23 cellular contexts compared by ENCODE assay signal in the genomic region with DNA sequence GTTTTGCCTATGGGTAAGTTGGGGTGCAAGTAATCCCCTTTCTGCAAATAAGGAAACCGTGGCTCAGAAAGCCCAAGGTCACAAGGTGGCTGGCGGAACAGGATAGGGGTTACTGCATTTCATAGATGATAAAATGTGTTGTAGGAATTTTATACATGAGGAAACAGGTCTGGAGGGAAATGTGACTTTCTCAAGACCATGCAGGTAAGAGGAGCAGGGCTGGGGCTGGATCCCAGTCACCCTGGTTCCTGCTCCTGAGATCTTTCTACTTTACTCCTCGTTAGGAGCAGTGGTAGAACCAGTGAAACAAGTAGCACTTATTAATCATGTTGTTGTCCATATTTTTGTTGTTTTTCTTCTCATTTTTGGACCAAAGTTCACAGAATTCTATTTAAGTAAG.
DNase-seq lines count a peak whose midpoint lies in the region; ATAC-seq, FAIRE-seq and TF ChIP-seq lines count a peak whose summit lies in the region.
"Had no signal": no experiment of that assay in that cellular context is flagged by ENCODE, and none has a peak within 500 bp of the region (broad histone marks: within the 10 kb centered on the region; RNA-seq: fewer than 3 reads in every experiment).

No MANE protein-coding gene starts in this region.

- no peak for TF ChIP-seq POLR2A in gastrocnemius medialis (IDR thresholded peaks at IDR 0.05)

- no peak for TF ChIP-seq CTCF in gastrocnemius medialis (IDR thresholded peaks at IDR 0.05 in 4 of 5, conservative IDR thresholded peaks at IDR 0.05 in 1 of 5)
- TF ChIP-seq CTCF in upper lobe of right lung (IDR thresholded peaks at IDR 0.05): no peak

- no peak for FAIRE-seq in small intestine (lab: Jason Lieb, UNC)
- FAIRE-seq: A204.1, GM12878, GM19239, H1 had no signal

- H3K4me1 ChIP-seq in gastrocnemius medialis (peaks cover 11 to 14% of the 10 kb centered on the region in 2 donors), upper lobe of right lung (peaks cover 8% of the 10 kb centered on the region), HAP-1 (no peaks in the 10 kb centered on the region), small intestine (ENCODE audit: control insufficient read depth in 2 of 2, insufficient read depth in 1 of 2, low read depth in 1 of 2, low read length in 1 of 2) (peaks cover 0 to 2% of the 10 kb centered on the region in 2 donors)
- H3K4me1 ChIP-seq: BE2C had no signal

- H3K36me3 ChIP-seq in gastrocnemius medialis: no peaks in the 10 kb centered on the region
- H3K36me3 ChIP-seq in upper lobe of right lung: no peaks in the 10 kb centered on the region
- H3K36me3 ChIP-seq in HAP-1 (replicated peaks): no peaks in the 10 kb centered on the region
- H3K36me3 ChIP-seq in small intestine (ENCODE audit: control insufficient read depth in 2 of 2, insufficient read depth in 2 of 2, low read length in 2 of 2): no peaks in the 10 kb centered on the region
- H3K36me3 ChIP-seq: BE2C had no signal

- DNase-seq in amniotic epithelial cell (ENCODE audit: low read depth): peak; percentile 45
- peak; percentile 4 for DNase-seq in left lobe of liver (ENCODE audit: low spot score)
- DNase-seq in gastrocnemius medialis: no peak
- DNase-seq in upper lobe of right lung: no peak
- DNase-seq in HAP-1 (ENCODE audit: low spot score in 2 of 2): no peak
- DNase-seq in activated CD8-positive, alpha-beta memory T cell treated with anti-CD3 and anti-CD28 coated beads for 24 hours: no peak
- no peak for DNase-seq in small intestine
- DNase-seq: ACHN; BE2C; C1 segment of cervical spinal cord; CD4-positive, CD25-positive, alpha-beta regulatory T cell; CD8-positive, alpha-beta memory T cell; COR-L47; DMS 273 treated with DMSO at 0.1 percent for 48 hours; DMS53; DND-41; EL; H9 had no signal

- peak overlapping the region; percentile 24 to 93 (median 54) for H3K27ac ChIP-seq in gastrocnemius medialis
- H3K27ac ChIP-seq in upper lobe of right lung: peak overlapping the region; percentile 5
- H3K27ac ChIP-seq in small intestine (ENCODE audit: low read depth in 1 of 2, low read length in 1 of 2): no peak overlapping the region

- in situ Hi-C loops in gastrocnemius medialis (cut with MboI; ENCODE audit: low sequenced_read_pairs in 4 of 4) (no loop called here), HAP-1 (cut with MboI; ENCODE audit: low sequenced_read_pairs) (no loop called here)

- ATAC-seq in left lobe of liver: no peak
- ATAC-seq in gastrocnemius medialis: no peak
- no peak for ATAC-seq in upper lobe of right lung
- ATAC-seq in HG03025 (IDR thresholded peaks at IDR 0.05; ENCODE audit: low FRiP score, unreplicated experiment): no peak
- ATAC-seq: GM12878 had no signal

- H3K27me3 ChIP-seq in gastrocnemius medialis (no peaks in the 10 kb centered on the region), upper lobe of right lung (no peaks in the 10 kb centered on the region), HAP-1 (ENCODE audit: low read depth) (no peaks in the 10 kb centered on the region), small intestine (ENCODE audit: control insufficient read depth in 2 of 2, insufficient read depth in 2 of 2, low read length in 2 of 2) (no peaks in the 10 kb centered on the region)
- H3K27me3 ChIP-seq: BE2C had no signal

- 66 to 79% (median 77%) methylated on average over 3 of the region's 3 CpGs for whole genome bisulfite sequencing in small intestine, 3 donors

- H3K4me3 ChIP-seq in gastrocnemius medialis: no peak overlapping the region
- H3K4me3 ChIP-seq in upper lobe of right lung: no peak overlapping the region
- no peak overlapping the region for H3K4me3 ChIP-seq in HAP-1
- no peak overlapping the region for H3K4me3 ChIP-seq in small intestine (ENCODE audit: low read depth in 1 of 2, low read length in 2 of 2)
- H3K4me3 ChIP-seq: GM12878 had no signal

- intact Hi-C loops in gastrocnemius medialis (cut with DNase I; ENCODE audit: low total_unique reads) (no loop called here), upper lobe of right lung (cut with DNase I) (no loop called here)

- H3K9me3 ChIP-seq in gastrocnemius medialis: no peaks in the 10 kb centered on the region
- H3K9me3 ChIP-seq in upper lobe of right lung: no peaks in the 10 kb centered on the region
- no peaks in the 10 kb centered on the region for H3K9me3 ChIP-seq in HAP-1
- no peaks in the 10 kb centered on the region for H3K9me3 ChIP-seq in small intestine (ENCODE audit: control insufficient read depth, low read depth)
- H3K9me3 ChIP-seq: BE2C had no signal

Comparison
In these comparisons a context has a peak if more than half of its experiments do, and no peak if none do; other contexts are left out.
1. DNase-seq: peak in amniotic epithelial cell (single experiment) and left lobe of liver (single experiment); none in gastrocnemius medialis (0 of 2), upper lobe of right lung (single experiment), HAP-1 (0 of 2), activated CD8-positive, alpha-beta memory T cell treated with anti-CD3 and anti-CD28 coated beads for 24 hours (single experiment) and small intestine (single experiment).
2. H3K27ac ChIP-seq: peak in gastrocnemius medialis (4 of 4) and upper lobe of right lung (single experiment); none in small intestine (0 of 2).